Comparison of ENCODE assay signal across 21 cellular contexts in the genomic region with DNA sequence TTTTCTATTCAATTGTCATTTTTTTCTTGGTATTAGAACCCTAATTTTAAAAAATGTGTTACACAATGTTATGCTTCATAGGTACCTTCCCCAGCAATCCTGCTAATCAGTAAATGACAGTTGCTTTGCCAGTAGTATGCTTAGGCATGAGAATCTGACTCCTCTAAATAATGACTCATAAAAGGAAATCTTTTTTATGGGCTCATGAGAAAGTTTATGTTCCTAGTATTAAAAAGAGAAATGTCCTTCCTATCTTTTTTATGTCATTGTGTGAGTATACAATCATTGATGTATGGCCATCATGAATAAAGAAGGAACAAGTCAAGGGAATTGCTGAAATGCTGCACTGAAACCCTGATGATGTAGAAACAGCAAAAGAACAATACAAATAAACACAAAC.
A peak's percentile ranks its signal among the peaks of the same experiment; 100 is the strongest.
DNase-seq lines count a peak whose midpoint lies in the region; ATAC-seq and TF ChIP-seq lines count a peak whose summit lies in the region.
"Had no signal": no experiment of that assay in that cellular context is flagged by ENCODE, and none has a peak within 500 bp of the region (broad histone marks: within the 10 kb centered on the region; RNA-seq: fewer than 3 reads in every experiment).

No MANE protein-coding gene starts in this region.

- POLR2A ChIA-PET in HEK293T (lab: Yijun Ruan, JAX) = no interaction called here

- TF ChIP-seq CTCF in epithelial cell of esophagus (IDR thresholded peaks at IDR 0.05; ENCODE audit: insufficient read depth, low read depth, low read length, missing control alignments) = no peak

- DNase-seq in HEK293T (ENCODE audit: extremely low spot score) = no peak
- peak; percentile 41 for DNase-seq in NCI-H226
- DNase-seq in epithelial cell of esophagus (ENCODE audit: low read depth) = peak; percentile 1
- no peak for DNase-seq in cerebellar nuclear complex (lab: John Stamatoyannopoulos, UW)
- DNase-seq in KG1 (lab: John Stamatoyannopoulos, UW) = no peak
- DNase-seq in T-helper 1 cell = no peak
- DNase-seq: Calu3, DMS79 treated with DMSO at 0.1 percent for 48 hours, GOT3, HCEC 1CT, MG63, NCI-H1105 treated with DMSO at 0.1 percent for 48 hours, NCI-H146, NCI-H2029, NCI-H446 treated with DMSO at 0.1 percent for 48 hours, NCI-H526, SHP77 treated with DMSO at 0.1 percent for 48 hours had no signal

- CTCF ChIA-PET in HEK293T (lab: Yijun Ruan, JAX) = interaction anchor here (0.6 kb wide), 1 partner anchor 853 kb away, joined by 3 read pairs; no protein-coding TSS in a partner anchor

- ATAC-seq in activated CD4-positive, CD25-positive, alpha-beta regulatory T cell treated with anti-CD3 and anti-CD28 coated beads, Interleukin-2, amount 50 U/mL, for 24 hours = no peak
- ATAC-seq: HepG2, K562 had no signal

- H3K4me3 ChIP-seq in epithelial cell of esophagus (ENCODE audit: low read length) = no peak overlapping the region
- H3K4me3 ChIP-seq: K562, MG63, SK-N-MC had no signal

TF ChIP-seq in HEK293T, 16 proteins besides CTCF, POLR2A, EP300 and RAD21:
- TF ChIP-seq NFRKB (IDR thresholded peaks at IDR 0.05) = no peak
- peak; percentile 57; the same call in 1 of the 2 replicates for TF ChIP-seq CTBP1 (IDR thresholded peaks at IDR 0.05; ENCODE audit: borderline replicate concordance)
- TF ChIP-seq SP1 (IDR thresholded peaks at IDR 0.05) = 0 out of 2 replicates have a peak, but pooled peaks have one; percentile 19
- TF ChIP-seq LEF1 (IDR thresholded peaks at IDR 0.05; ENCODE audit: borderline replicate concordance) = no peak
- TF ChIP-seq ARNT (IDR thresholded peaks at IDR 0.05) = no peak
- no peak for TF ChIP-seq BHLHE40 (IDR thresholded peaks at IDR 0.05; ENCODE audit: borderline replicate concordance)
- no peak for TF ChIP-seq FOXK2 (IDR thresholded peaks at IDR 0.05)
- TF ChIP-seq, protein P1, sequence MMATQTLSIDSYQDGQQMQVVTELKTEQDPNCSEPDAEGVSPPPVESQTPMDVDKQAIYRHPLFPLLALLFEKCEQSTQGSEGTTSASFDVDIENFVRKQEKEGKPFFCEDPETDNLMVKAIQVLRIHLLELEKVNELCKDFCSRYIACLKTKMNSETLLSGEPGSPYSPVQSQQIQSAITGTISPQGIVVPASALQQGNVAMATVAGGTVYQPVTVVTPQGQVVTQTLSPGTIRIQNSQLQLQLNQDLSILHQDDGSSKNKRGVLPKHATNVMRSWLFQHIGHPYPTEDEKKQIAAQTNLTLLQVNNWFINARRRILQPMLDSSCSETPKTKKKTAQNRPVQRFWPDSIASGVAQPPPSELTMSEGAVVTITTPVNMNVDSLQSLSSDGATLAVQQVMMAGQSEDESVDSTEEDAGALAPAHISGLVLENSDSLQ (IDR thresholded peaks at IDR 0.05) = peak; percentile 61; the same call in 1 of the 2 replicates

Comparison
In these comparisons a context has a peak if more than half of its experiments do, and no peak if none do; other contexts are left out.
1. DNase-seq: peak in NCI-H226 (single experiment) and epithelial cell of esophagus (single experiment); none in HEK293T (single experiment), cerebellar nuclear complex (0 of 2), KG1 (single experiment) and T-helper 1 cell (0 of 5).